Comparison of ENCODE assay signal across 9 cellular contexts in the genomic region with DNA sequence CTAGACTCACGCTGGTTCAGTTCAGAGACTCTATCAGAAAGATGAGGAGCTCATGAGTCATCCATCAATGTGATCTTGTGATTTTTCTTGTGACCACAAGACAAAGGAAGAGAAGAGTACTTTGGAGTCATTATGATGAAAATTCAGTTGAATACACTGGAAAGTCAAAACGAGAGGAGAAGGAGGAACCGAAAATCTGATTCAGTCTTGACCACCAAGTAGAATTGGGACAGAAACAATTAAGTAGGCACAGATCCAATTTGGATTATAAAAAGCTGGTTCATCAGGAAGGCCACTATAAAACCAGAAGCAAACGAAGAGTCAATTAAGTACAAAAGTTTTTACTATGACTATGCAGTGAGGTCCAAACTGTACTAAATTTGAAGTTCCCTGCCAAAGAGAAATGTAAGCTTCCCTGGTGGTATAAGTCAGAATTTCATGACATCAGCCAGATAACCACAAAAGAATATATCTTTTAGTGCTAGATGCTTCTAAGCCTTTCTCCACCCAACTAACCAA.
DNase-seq lines count a peak whose midpoint lies in the region; ATAC-seq and TF ChIP-seq lines count a peak whose summit lies in the region.
"Had no signal": no experiment of that assay in that cellular context is flagged by ENCODE, and none has a peak within 500 bp of the region (broad histone marks: within the 10 kb centered on the region; RNA-seq: fewer than 3 reads in every experiment).

No MANE protein-coding gene starts in this region.

- TF ChIP-seq CTCF in ascending aorta (IDR thresholded peaks at IDR 0.05), result no peak

- H3K27me3 ChIP-seq in ascending aorta, result no peaks in the 10 kb centered on the region

- no peaks in the 10 kb centered on the region for H3K9me3 ChIP-seq in ascending aorta

- H3K4me1 ChIP-seq in ascending aorta, result no peaks in the 10 kb centered on the region

- H3K36me3 ChIP-seq in ascending aorta, result no peaks in the 10 kb centered on the region

- DNase-seq in AG08395 (ENCODE audit: low spot score), result peak; percentile 67
- peak; percentile 6 for DNase-seq in SW480 (ENCODE audit: low spot score)
- no peak for DNase-seq in left cardiac atrium
- DNase-seq in NCI-H748 treated with DMSO at 0.1 percent for 48 hours (lab: John Stamatoyannopoulos, UW), result no peak
- DNase-seq in ascending aorta (ENCODE audit: low spot score in 2 of 2), result no peak
- no peak for DNase-seq in NCI-H128 (lab: John Stamatoyannopoulos, UW; ENCODE audit: unreplicated experiment)

- H3K27ac ChIP-seq in ascending aorta, result no peak overlapping the region
- H3K27ac ChIP-seq: HL-60 had no signal

- no peak overlapping the region for H3K4me3 ChIP-seq in ascending aorta

- ATAC-seq in GM18858 (IDR thresholded peaks at IDR 0.05; ENCODE audit: unreplicated experiment), result peak; percentile 44
- peak; percentile 53 for ATAC-seq in HG03045 (IDR thresholded peaks at IDR 0.05; ENCODE audit: unreplicated experiment)
- ATAC-seq in left cardiac atrium, result peak; percentile 49 to 61

- intact Hi-C loops in left cardiac atrium (cut with DNase I), result no loop called here
- intact Hi-C loops in ascending aorta (cut with DNase I), result no loop called here

Comparison
In these comparisons a context has a peak if more than half of its experiments do, and no peak if none do; other contexts are left out.
1. DNase-seq: peak in AG08395 (single experiment) and SW480 (single experiment); none in left cardiac atrium (single experiment), NCI-H748 treated with DMSO at 0.1 percent for 48 hours (single experiment), ascending aorta (0 of 2) and NCI-H128 (single experiment).
2. Peak in every context shown above with its lines, with median percentiles within 50 percentile points of each other: ATAC-seq.